ENCODE assay signal across 12 cellular contexts in the genomic region with DNA sequence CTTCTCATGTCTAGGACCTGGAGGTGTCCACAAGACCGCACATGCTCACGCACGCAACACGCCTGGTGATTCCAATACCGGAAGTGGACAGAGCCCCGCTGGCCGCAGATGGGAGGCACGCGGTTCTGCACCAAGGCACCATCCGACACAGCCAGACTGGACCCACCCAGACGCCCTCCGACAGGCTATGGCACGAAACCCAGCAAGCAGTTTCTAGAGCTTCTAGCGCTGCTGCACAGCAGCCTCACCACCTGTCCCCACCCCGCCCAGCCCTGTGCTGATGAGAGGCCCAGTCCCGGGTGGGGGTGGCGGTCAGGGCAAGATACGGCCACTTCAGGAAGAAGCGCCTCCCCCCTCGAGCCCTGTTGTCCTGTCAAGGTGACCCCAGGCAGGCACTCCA. TPM values are rescaled to one million over a fixed set of nuclear protein-coding genes. Genes with fewer than 3 reads are reported as not detected.
DNase-seq lines count a peak whose midpoint lies in the region; ATAC-seq and TF ChIP-seq lines count a peak whose summit lies in the region.
"Had no signal": no experiment of that assay in that cellular context is flagged by ENCODE, and none has a peak within 500 bp of the region (broad histone marks: within the 10 kb centered on the region; RNA-seq: fewer than 3 reads in every experiment).

No MANE protein-coding gene starts in this region.

- H2BK5ac ChIP-seq in trophoblast cell (ENCODE audit: low read depth, low read length, poor library complexity) = no peak overlapping the region

- peak overlapping the region in 1 of 2 donors; percentile 62 for H3K9ac ChIP-seq in colonic mucosa (ENCODE audit: low read depth in 2 of 2, low read length in 2 of 2)
- no peak overlapping the region for H3K9ac ChIP-seq in trophoblast cell (ENCODE audit: low read length)
- H3K9ac ChIP-seq: KMS-11 had no signal

- H2AK5ac ChIP-seq in trophoblast cell (ENCODE audit: low read length) = no peak overlapping the region

- H3K4ac ChIP-seq in trophoblast cell (ENCODE audit: low read depth, low read length) = no peak overlapping the region

- CTCF ChIA-PET in HEK293 (lab: Yijun Ruan, JAX) = interaction anchor here (0.9 to 3.3 kb wide), 2 partner anchors 32 to 125 kb away, joined by 3 to 14 read pairs; no protein-coding TSS in a partner anchor

- no peak overlapping the region for H3K14ac ChIP-seq in trophoblast cell (ENCODE audit: low read length)

- H3K36me3 ChIP-seq in HEK293 (ENCODE audit: control insufficient read depth in 2 of 2, insufficient read depth in 1 of 2, low read length in 2 of 2) (peaks cover 10 to 92% of the 10 kb centered on the region in 2 experiments; a peak in 2 of 3 replicates), colonic mucosa (no peaks in the 10 kb centered on the region), trophoblast cell (ENCODE audit: control insufficient read depth in 1 of 2, insufficient read depth in 2 of 2, low read length in 2 of 2) (peaks cover 76 to 77% of the 10 kb centered on the region in 2 experiments)

- no CpG with 5 or more reads among the region's 20 CpGs for WGBS in trophoblast cell (ENCODE audit: extremely low coverage, insufficient coverage, insufficient read length)

- no peak overlapping the region for H3K4me2 ChIP-seq in trophoblast cell (ENCODE audit: low read length)
- H3K4me2 ChIP-seq: BLaER1 treated with 17β-estradiol and CSF1 and Interleukin-3, amounts not matched to agents 10 nM and 100 nM; KMS-11 had no signal

- intact Hi-C loops in colonic mucosa (cut with DNase I) = no loop called here

- no peak overlapping the region for H4K12ac ChIP-seq in trophoblast cell (ENCODE audit: low read depth, low read length)

- H3K27ac ChIP-seq in HEK293 (ENCODE audit: extremely low read depth, low read depth, low read length) = no peak overlapping the region
- H3K27ac ChIP-seq in colonic mucosa = no peak overlapping the region
- H3K27ac ChIP-seq in trophoblast cell (ENCODE audit: low read depth, low read length) = no peak overlapping the region
- H3K27ac ChIP-seq: KMS-11 had no signal

- H2BK12ac ChIP-seq in trophoblast cell (ENCODE audit: low read length) = no peak overlapping the region

- H3K4me1 ChIP-seq in HEK293 (ENCODE audit: control insufficient read depth, insufficient read depth, low read length) (no peaks in the 10 kb centered on the region), colonic mucosa (peaks cover 13% of the 10 kb centered on the region), trophoblast cell (ENCODE audit: control insufficient read depth in 1 of 2, insufficient read depth in 2 of 2, low read length in 2 of 2) (no peaks in the 10 kb centered on the region)

- no peak overlapping the region for H3K4me3 ChIP-seq in HEK293 (ENCODE audit: low read depth, low read length)
- H3K4me3 ChIP-seq in colonic mucosa = no peak overlapping the region
- H3K4me3 ChIP-seq in trophoblast cell (ENCODE audit: low read depth, low read length) = no peak overlapping the region
- H3K4me3 ChIP-seq: BLaER1 treated with 17β-estradiol and CSF1 and Interleukin-3, amounts not matched to agents 10 nM and 100 nM had no signal

- no peak overlapping the region for H4K91ac ChIP-seq in trophoblast cell (ENCODE audit: low read depth, low read length)

- H3K79me1 ChIP-seq in trophoblast cell (ENCODE audit: low read length) = no peaks in the 10 kb centered on the region

- no peak overlapping the region for H2BK120ac ChIP-seq in trophoblast cell (ENCODE audit: insufficient read depth, low read length, poor library complexity)

- H3K9me3 ChIP-seq in HEK293 (ENCODE audit: control insufficient read depth, insufficient read depth, low read depth, low read length) (no peaks in the 10 kb centered on the region), colonic mucosa (no peaks in the 10 kb centered on the region), trophoblast cell (ENCODE audit: insufficient read depth, low read depth, low read length) (no peaks in the 10 kb centered on the region)
- H3K9me3 ChIP-seq: BLaER1 treated with 17β-estradiol and CSF1 and Interleukin-3, amounts not matched to agents 10 nM and 100 nM had no signal

- no peaks in the 10 kb centered on the region for H3K79me2 ChIP-seq in trophoblast cell (ENCODE audit: control insufficient read depth, insufficient read depth, low read length, poor library complexity)

- H4K8ac ChIP-seq in trophoblast cell (ENCODE audit: low read depth, low read length) = no peak overlapping the region

- TF ChIP-seq CTCF in HEK293 (tag by site-specific recombination; IDR thresholded peaks at IDR 0.05) = no peak
- no peak for TF ChIP-seq CTCF in colonic mucosa (IDR thresholded peaks at IDR 0.05)

- no peak overlapping the region for H2AFZ ChIP-seq in trophoblast cell (ENCODE audit: insufficient read depth, low read length, poor library complexity)

- POLR2A ChIA-PET in HEK293 (lab: Yijun Ruan, JAX) = interaction anchor here (0.9 to 1.9 kb wide), 2 partner anchors 19 to 31 kb away, joined by 3 to 10 read pairs; a partner anchor contains a TSS

- peak overlapping the region; percentile 34 for H3K18ac ChIP-seq in trophoblast cell (ENCODE audit: low read length)

- ATAC-seq in stimulated activated naive CD8-positive, alpha-beta T cell treated with anti-CD3 and anti-CD28 coated beads, Interleukin-15, Interleukin-2, amounts not matched to agents 100 U/mL and 50 U/mL, for 24 hours = no peak

- no peak overlapping the region for H3K23ac ChIP-seq in trophoblast cell (ENCODE audit: low read length)

- DNase-seq in colonic mucosa (peak; percentile 23), trophoblast cell (no peak), COLO668 (lab: John Stamatoyannopoulos, UW; ENCODE audit: unreplicated experiment) (no peak)
- no peak for DNase-seq in stimulated activated naive CD8-positive, alpha-beta T cell treated with anti-CD3 and anti-CD28 coated beads, Interleukin-15, Interleukin-2, amounts not matched to agents 100 U/mL and 50 U/mL, for 24 hours
- DNase-seq: DMS 273 treated with DMSO at 0.1 percent for 48 hours, GOT3, NCI-H1092 treated with DMSO at 0.1 percent for 48 hours, NCI-H187, SHP77 treated with DMSO at 0.1 percent for 48 hours had no signal

- H3K27me3 ChIP-seq in colonic mucosa (no peaks in the 10 kb centered on the region), trophoblast cell (ENCODE audit: insufficient read depth, low read length) (no peaks in the 10 kb centered on the region)
- H3K27me3 ChIP-seq: BLaER1 treated with 17β-estradiol and CSF1 and Interleukin-3, amounts not matched to agents 10 nM and 100 nM had no signal

TF ChIP-seq in HEK293, 187 proteins besides CTCF, POLR2A, EP300 and RAD21:
- TF ChIP-seq YY1 (tag by site-specific recombination; IDR thresholded peaks at IDR 0.05) = no peak
- 0 out of 2 replicates have a peak, but pooled peaks have one; percentile 4 for TF ChIP-seq SCRT2 (tag by site-specific recombination; IDR thresholded peaks at IDR 0.05)
- peak; percentile 62 for TF ChIP-seq ZNF600 (tag by site-specific recombination; IDR thresholded peaks at IDR 0.05)
- TF ChIP-seq ZNF843 (tag by site-specific recombination; IDR thresholded peaks at IDR 0.05) = no peak

RNA-seq across cellular contexts. Expression of a gene that starts 11.4 kb away (rescaled TPM):
- total RNA-seq in colonic mucosa = 100 to 1,000 TPM; 128 to 308 TPM
- 216 and 223 TPM in 2 replicates for polyA plus RNA-seq in trophoblast cell (2013)

RNA-seq across cellular contexts. Expression of a gene that starts 28.9 kb away (rescaled TPM):
- total RNA-seq in colonic mucosa = 10 to 100 TPM; 62.6 to 99.0 TPM
- 46.5 and 56.5 TPM in 2 replicates for polyA plus RNA-seq in trophoblast cell (2013)

RNA-seq across cellular contexts. Expression of a gene that starts 30.1 kb away (rescaled TPM):
- 100 to 1,000 TPM; 177 to 418 TPM for total RNA-seq in colonic mucosa
- polyA plus RNA-seq in trophoblast cell (2013) = 224 and 256 TPM in 2 replicates

RNA-seq across cellular contexts. Expression of a gene that starts 37.2 kb away (rescaled TPM):
- total RNA-seq in colonic mucosa = 1 to 10 TPM; 1.7 to 3.0 TPM
- 1.7 and 1.8 TPM in 2 replicates for polyA plus RNA-seq in trophoblast cell (2013)
